Comparison of ENCODE assay signal across 8 cellular contexts in the genomic region with DNA sequence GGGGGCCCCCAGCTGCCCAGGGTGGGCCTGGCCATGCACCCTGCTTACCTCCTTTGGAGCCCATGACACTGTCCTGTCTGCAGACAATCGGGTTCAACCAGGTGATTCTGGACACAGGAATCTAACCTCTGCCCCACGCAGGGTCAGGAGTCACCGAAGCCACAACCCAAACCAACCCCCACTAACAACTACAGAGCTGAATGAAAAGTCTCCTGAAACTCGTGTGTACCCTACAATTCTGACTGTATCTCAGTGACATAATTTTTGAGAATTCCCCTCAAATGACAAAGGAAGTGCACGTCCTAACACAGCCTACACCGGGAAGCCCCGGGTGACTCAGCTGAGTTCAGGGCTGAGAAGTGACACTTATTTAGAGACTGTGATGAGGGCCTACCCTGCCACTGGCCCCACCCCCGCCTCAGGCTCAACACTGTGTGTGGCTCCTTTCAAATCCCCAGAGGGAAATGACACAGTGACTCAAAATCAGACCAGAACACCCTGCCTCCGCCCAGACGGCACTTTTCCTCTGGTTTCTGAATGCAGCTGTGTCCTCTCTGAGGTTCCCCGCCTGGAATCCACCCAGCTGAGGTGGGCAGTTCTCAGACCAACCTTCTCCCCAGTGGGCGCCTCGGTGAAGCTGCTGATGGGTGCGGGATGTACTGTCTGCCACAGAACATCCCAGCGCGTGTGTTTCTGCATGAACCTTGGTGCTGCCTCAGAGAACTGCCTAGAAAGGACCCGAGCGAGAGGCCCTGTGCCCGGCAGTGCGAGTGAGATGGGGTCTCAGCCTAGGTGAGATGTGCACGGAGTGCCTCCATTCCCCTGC. TPM values are rescaled to one million over a fixed set of nuclear protein-coding genes. Genes with fewer than 3 reads are reported as not detected.
DNase-seq lines count a peak whose midpoint lies in the region; ATAC-seq, FAIRE-seq and TF ChIP-seq lines count a peak whose summit lies in the region.

No MANE protein-coding gene starts in this region.

- TF ChIP-seq POLR2A in HepG2 (IDR thresholded peaks at IDR 0.05; ENCODE audit: insufficient read depth in 1 of 2, low read depth in 2 of 2, low read length in 2 of 2): no peak

- H3K27me3 ChIP-seq in HepG2 (ENCODE audit: control insufficient read depth in 1 of 2, insufficient read depth in 2 of 2, low read length in 2 of 2): no peaks in the 10 kb centered on the region

- H3K4me1 ChIP-seq in HepG2 (ENCODE audit: insufficient read depth, low read length): no peaks in the 10 kb centered on the region

- no peak overlapping the region for H3K27ac ChIP-seq in HepG2 (ENCODE audit: extremely low read length, insufficient read depth, low read length)

- in situ Hi-C loops in HepG2 (cut with HindIII; ENCODE audit: extremely low pct_ligation_motif_present, low pct_unique_long_range_greater_than_20kb): no loop called here

- DNase-seq in activated naive CD4-positive, alpha-beta T cell treated with anti-CD3 and anti-CD28 coated beads, Interleukin-2, amount 50 U/mL, for 72 hours (ENCODE audit: low spot score in 2 of 2): peak; percentile 91 to 97
- no peak for DNase-seq in HepG2 (ENCODE audit: low spot score)
- peak; percentile 97 for DNase-seq in stimulated activated naive CD4-positive, alpha-beta T cell treated with Interleukin-2 at 50 U/mL for 16 hours (lab: John Stamatoyannopoulos, UW)
- no peak for DNase-seq in NCI-H128 (lab: John Stamatoyannopoulos, UW; ENCODE audit: unreplicated experiment)
- no peak for DNase-seq in NCI-H1105 (lab: John Stamatoyannopoulos, UW)

- TF ChIP-seq RAD21 in HepG2 (CRISPR knock-in tag; IDR thresholded peaks at IDR 0.05): no peak

- POLR2A ChIA-PET in HepG2 (lab: Yijun Ruan, JAX): interaction anchor here (1.7 kb wide), 1 partner anchor 11 kb away, joined by 4 read pairs; no protein-coding TSS in a partner anchor

- no peak overlapping the region for H3K4me3 ChIP-seq in HepG2 (replicated peaks in 1 of 3; ENCODE audit: insufficient read depth in 1 of 3, low read depth in 2 of 3, low read length in 3 of 3)

- no TSS peak for BruUV-seq in HepG2 (replicated peaks; lab: Mats Ljungman, UMichigan)

- H3K27ac Mint-ChIP-seq in activated naive CD4-positive, alpha-beta T cell treated with anti-CD3 and anti-CD28 coated beads, Interleukin-2, amount 50 U/mL, for 72 hours: peak overlapping the region; percentile 76 to 91

- H3K9ac ChIP-seq in HepG2 (ENCODE audit: insufficient read depth, low read depth, low read length): no peak overlapping the region

- intact Hi-C loops in HepG2 (cut with micrococcal nuclease; ENCODE audit: unreplicated experiment): no loop called here

- H3K79me2 ChIP-seq in HepG2 (ENCODE audit: insufficient read depth, low read length): no peaks in the 10 kb centered on the region

- no peak for TF ChIP-seq EP300 in HepG2 (IDR thresholded peaks at IDR 0.05; ENCODE audit: low read depth in 2 of 2, low read length in 2 of 2)
- no peak for TF ChIP-seq EP300 in HepG2 (CRISPR knock-in tag; IDR thresholded peaks at IDR 0.05; ENCODE audit: borderline replicate concordance)

- no peak for TF ChIP-seq CTCF in HepG2 (CRISPR knock-in tag; IDR thresholded peaks at IDR 0.05)

- peak; percentile 88 for ATAC-seq in GM18517 (IDR thresholded peaks at IDR 0.05; ENCODE audit: unreplicated experiment)
- ATAC-seq in HG02938 (IDR thresholded peaks at IDR 0.05; ENCODE audit: unreplicated experiment): peak; percentile 86
- ATAC-seq in SK-N-SH treated with all-trans-retinoic acid at 6 μM for 48 hours: peak; percentile 38
- peak; percentile 98 for ATAC-seq in activated naive CD4-positive, alpha-beta T cell treated with anti-CD3 and anti-CD28 coated beads, Interleukin-2, amount 50 U/mL, for 72 hours
- 0 out of 3 replicates have a peak, but pooled peaks have one; percentile 10 for ATAC-seq in HepG2

- peaks cover 21 to 53% of the 10 kb centered on the region in 2 experiments for H3K36me3 ChIP-seq in HepG2 (replicated peaks in 1 of 2; ENCODE audit: control insufficient read depth in 1 of 2, insufficient read depth in 2 of 2, low read length in 2 of 2)

- no peaks in the 10 kb centered on the region for H4K20me1 ChIP-seq in HepG2 (ENCODE audit: insufficient read depth, low read length)

- no peak overlapping the region for H3K4me2 ChIP-seq in HepG2 (ENCODE audit: low read depth, low read length)

- 90% methylated on average over 13 of the region's 21 CpGs for WGBS in HepG2 (ENCODE audit: low lambda C conversion rate)

- H2AFZ ChIP-seq in HepG2 (ENCODE audit: low read length): no peak overlapping the region

- H3K36me3 Mint-ChIP-seq in activated naive CD4-positive, alpha-beta T cell treated with anti-CD3 and anti-CD28 coated beads, Interleukin-2, amount 50 U/mL, for 72 hours: peaks cover 43 to 44% of the 10 kb centered on the region in 2 donors

- no peaks in the 10 kb centered on the region for H3K9me3 ChIP-seq in HepG2 (ENCODE audit: low read length)

- CTCF ChIA-PET in HepG2 (lab: Yijun Ruan, JAX; ENCODE audit: low intra/inter-chr PET ratio, low total read pairs): no interaction called here

- H3K9me3 Mint-ChIP-seq in activated naive CD4-positive, alpha-beta T cell treated with anti-CD3 and anti-CD28 coated beads, Interleukin-2, amount 50 U/mL, for 72 hours: no peaks in the 10 kb centered on the region

- FAIRE-seq in HepG2 (lab: Jason Lieb, UNC): no peak

TF ChIP-seq in SK-N-SH treated with all-trans-retinoic acid at 6 μM for 48 hours, 23 proteins besides CTCF, POLR2A, EP300 and RAD21 (continues in another document):
- no peak for TF ChIP-seq ZNF8 (CRISPR knock-in tag; IDR thresholded peaks at IDR 0.05)
- TF ChIP-seq ZC3H10 (CRISPR knock-in tag; IDR thresholded peaks at IDR 0.05): no peak
- no peak for TF ChIP-seq PPARA (CRISPR knock-in tag; IDR thresholded peaks at IDR 0.05; ENCODE audit: borderline replicate concordance)
- TF ChIP-seq OSR1 (CRISPR knock-in tag; IDR thresholded peaks at IDR 0.05): no peak

TF ChIP-seq in HepG2, 621 proteins besides CTCF, POLR2A, EP300 and RAD21 (continues in another document):
- TF ChIP-seq ZNF720 (CRISPR knock-in tag; IDR thresholded peaks at IDR 0.05) (no peak), FOXJ3 (CRISPR knock-in tag; IDR thresholded peaks at IDR 0.05; ENCODE audit: borderline replicate concordance) (no peak)

RNA-seq across cellular contexts. Expression of a gene that starts 9.9 kb away (rescaled TPM):
- 10 to 100 TPM; 48.9 to 75.5 TPM for total RNA-seq in activated naive CD4-positive, alpha-beta T cell treated with anti-CD3 and anti-CD28 coated beads, Interleukin-2, amount 50 U/mL, for 72 hours
- 28.5 and 38.0 TPM in 2 replicates for total RNA-seq in HepG2 (2016; rRNA removed; fragmentation: Illumina TruSeq; extraction: Trizol)
- 51.3 and 56.9 TPM in 2 replicates for total RNA-seq in HepG2 (2016; cell fraction: cytosol; rRNA removed; fragmentation: Illumina TruSeq; extraction: Trizol; ENCODE audit: low read depth)
- 23.8 and 37.4 TPM in 2 replicates for total RNA-seq in HepG2 (2016; cell fraction: insoluble cytoplasmic fraction; rRNA removed; fragmentation: Illumina TruSeq; extraction: Trizol)
- 75.6 and 77.4 TPM in 2 replicates for total RNA-seq in HepG2 (2016; cell fraction: membrane; rRNA removed; fragmentation: Illumina TruSeq; extraction: Trizol)
- 22.8 and 24.6 TPM in 2 replicates for total RNA-seq in HepG2 (2016; cell fraction: nucleus; rRNA removed; fragmentation: Illumina TruSeq; extraction: Trizol)
- 25.6 and 30.1 TPM in 2 replicates for polyA plus RNA-seq in HepG2 (2011; rRNA removed)
- 24.2 and 29.8 TPM in 2 replicates for polyA plus RNA-seq in HepG2 (2011; cell fraction: cytosol; rRNA removed)
- polyA plus RNA-seq in HepG2 (2011; cell fraction: nucleus; rRNA removed): 85.8 and 92.8 TPM in 2 replicates
- 14.3 and 23.5 TPM in 2 replicates for polyA plus RNA-seq in HepG2 (2012)
- 52.0 and 56.1 TPM in 2 replicates for polyA plus RNA-seq in HepG2 (2016; cell fraction: cytosol; fragmentation: Illumina TruSeq; extraction: Trizol; ENCODE audit: low read depth)
- polyA plus RNA-seq in HepG2 (2016; cell fraction: insoluble cytoplasmic fraction; fragmentation: Illumina TruSeq; extraction: Trizol; ENCODE audit: low read depth): 25.2 and 28.5 TPM in 2 replicates
- 60.4 and 61.0 TPM in 2 replicates for polyA plus RNA-seq in HepG2 (2016; cell fraction: membrane; fragmentation: Illumina TruSeq; extraction: Trizol; ENCODE audit: low read depth)
- polyA plus RNA-seq in HepG2 (2016; cell fraction: nucleus; fragmentation: Illumina TruSeq; extraction: Trizol; ENCODE audit: insufficient read depth, low read depth): 46.5 and 50.4 TPM in 2 replicates
- 10.0 and 18.7 TPM in 2 replicates for polyA minus RNA-seq in HepG2 (2011; rRNA and poly(A)+ RNA removed; ENCODE audit: low replicate concordance)
- polyA minus RNA-seq in HepG2 (2011; cell fraction: cytosol; rRNA and poly(A)+ RNA removed): 8.1 and 8.4 TPM in 2 replicates
- polyA minus RNA-seq in HepG2 (2011; cell fraction: nucleus; rRNA and poly(A)+ RNA removed): 18.6 and 22.9 TPM in 2 replicates

RNA-seq across cellular contexts. Expression of a gene that starts 46.7 kb away (rescaled TPM):
- total RNA-seq in activated naive CD4-positive, alpha-beta T cell treated with anti-CD3 and anti-CD28 coated beads, Interleukin-2, amount 50 U/mL, for 72 hours: 10 to 100 TPM; 56.6 to 77.6 TPM
- total RNA-seq in HepG2 (2016; rRNA removed; fragmentation: Illumina TruSeq; extraction: Trizol): 7.0 and 16.9 TPM in 2 replicates
- 8.3 and 8.9 TPM in 2 replicates for total RNA-seq in HepG2 (2016; cell fraction: cytosol; rRNA removed; fragmentation: Illumina TruSeq; extraction: Trizol; ENCODE audit: low read depth)
- total RNA-seq in HepG2 (2016; cell fraction: insoluble cytoplasmic fraction; rRNA removed; fragmentation: Illumina TruSeq; extraction: Trizol): 6.0 and 17.5 TPM in 2 replicates
- 10.1 and 13.2 TPM in 2 replicates for total RNA-seq in HepG2 (2016; cell fraction: membrane; rRNA removed; fragmentation: Illumina TruSeq; extraction: Trizol)
- 24.2 and 26.2 TPM in 2 replicates for total RNA-seq in HepG2 (2016; cell fraction: nucleus; rRNA removed; fragmentation: Illumina TruSeq; extraction: Trizol)
- polyA plus RNA-seq in HepG2 (2011; rRNA removed): 34.5 and 38.6 TPM in 2 replicates
- polyA plus RNA-seq in HepG2 (2011; cell fraction: cytosol; rRNA removed): 9.0 and 10.4 TPM in 2 replicates
- 190 and 200 TPM in 2 replicates for polyA plus RNA-seq in HepG2 (2011; cell fraction: nucleus; rRNA removed)
- polyA plus RNA-seq in HepG2 (2012): 8.5 and 20.0 TPM in 2 replicates
- 8.6 and 9.1 TPM in 2 replicates for polyA plus RNA-seq in HepG2 (2016; cell fraction: cytosol; fragmentation: Illumina TruSeq; extraction: Trizol; ENCODE audit: low read depth)
- polyA plus RNA-seq in HepG2 (2016; cell fraction: insoluble cytoplasmic fraction; fragmentation: Illumina TruSeq; extraction: Trizol; ENCODE audit: low read depth): 8.9 and 10.1 TPM in 2 replicates
- polyA plus RNA-seq in HepG2 (2016; cell fraction: membrane; fragmentation: Illumina TruSeq; extraction: Trizol; ENCODE audit: low read depth): 12.6 and 15.4 TPM in 2 replicates
- polyA plus RNA-seq in HepG2 (2016; cell fraction: nucleus; fragmentation: Illumina TruSeq; extraction: Trizol; ENCODE audit: insufficient read depth, low read depth): 68.6 and 68.9 TPM in 2 replicates
- polyA minus RNA-seq in HepG2 (2011; rRNA and poly(A)+ RNA removed; ENCODE audit: low replicate concordance): 33.1 and 43.4 TPM in 2 replicates
- polyA minus RNA-seq in HepG2 (2011; cell fraction: cytosol; rRNA and poly(A)+ RNA removed): 8.4 and 8.5 TPM in 2 replicates
- 60.7 and 63.2 TPM in 2 replicates for polyA minus RNA-seq in HepG2 (2011; cell fraction: nucleus; rRNA and poly(A)+ RNA removed)

Comparison
In these comparisons a context has a peak if more than half of its experiments do, and no peak if none do; other contexts are left out.
1. ATAC-seq: peak in every context shown above with its lines; median percentile 98 in activated naive CD4-positive, alpha-beta T cell treated with anti-CD3 and anti-CD28 coated beads, Interleukin-2, amount 50 U/mL, for 72 hours; 88 in GM18517; 86 in HG02938; 38 in SK-N-SH treated with all-trans-retinoic acid at 6 μM for 48 hours; 10 in HepG2.
2. DNase-seq: peak in activated naive CD4-positive, alpha-beta T cell treated with anti-CD3 and anti-CD28 coated beads, Interleukin-2, amount 50 U/mL, for 72 hours (2 of 2) and stimulated activated naive CD4-positive, alpha-beta T cell treated with Interleukin-2 at 50 U/mL for 16 hours (single experiment); none in HepG2 (single experiment), NCI-H128 (single experiment) and NCI-H1105 (single experiment).